Comparison of ENCODE assay signal across 28 cellular contexts in the genomic region with DNA sequence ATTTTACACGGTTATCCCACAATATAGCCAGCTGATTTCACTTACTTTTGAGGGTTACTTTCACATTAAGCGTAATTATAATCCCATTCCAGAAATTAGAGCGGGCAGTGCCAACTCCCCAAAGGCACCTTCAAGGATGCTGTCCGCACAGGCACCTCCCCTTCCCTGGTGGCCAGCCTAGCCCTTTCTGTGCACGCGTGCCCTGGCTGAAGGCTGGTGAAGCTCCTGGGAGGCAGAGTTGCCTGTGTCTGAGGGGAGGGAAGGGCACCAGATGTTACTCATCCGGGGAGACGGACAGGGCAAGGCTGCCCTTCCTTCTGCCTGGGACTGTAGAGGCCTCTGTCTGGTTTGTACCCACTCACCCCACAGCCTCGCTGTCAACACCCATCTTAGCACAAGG.
"Had no signal": no experiment of that assay in that cellular context is flagged by ENCODE, and none has a peak within 500 bp of the region (broad histone marks: within the 10 kb centered on the region; RNA-seq: fewer than 3 reads in every experiment).

No MANE protein-coding gene starts in this region.

- H3K79me2 ChIP-seq: parathyroid adenoma had no signal

- H3K9ac ChIP-seq: parathyroid adenoma had no signal

- H3K4me1 Mint-ChIP-seq: stimulated activated effector memory CD8-positive, alpha-beta T cell treated with anti-CD3 and anti-CD28 coated beads, Interleukin-12 subunit alpha, Interleukin-12 subunit beta, amount 100 ng/mL, for 72 hours; stimulated activated naive B cell treated with anti-CD40 and anti-IgM and Interleukin-4, amounts not matched to agents 10 μg/mL and 1 μg/mL and 100 μg/mL, for 72 hours had no signal

- H3K27me3 ChIP-seq: ovary, right lobe of liver, stomach, thyroid gland, tibial nerve, upper lobe of left lung, uterus had no signal

- H3K27ac ChIP-seq: ovary, parathyroid adenoma, psoas muscle, right lobe of liver, sigmoid colon, stomach, thoracic aorta, thyroid gland, tibial nerve, upper lobe of left lung, uterus had no signal

- H3K27me3 Mint-ChIP-seq: naive thymus-derived CD8-positive, alpha-beta T cell; natural killer cell treated with Interleukin-12 subunit alpha and Interleukin-12 subunit beta and Interleukin-15 and Interleukin-18, amount 100 ng/mL, for 72 hours; stimulated activated naive B cell treated with anti-CD40 and anti-IgM and Interleukin-4, amounts not matched to agents 10 μg/mL and 1 μg/mL and 100 μg/mL, for 72 hours; stimulated activated naive CD8-positive, alpha-beta T cell treated with anti-CD3 and anti-CD28 coated beads, Interleukin-15, Interleukin-2, amounts not matched to agents 100 ng/mL and 50 ng/mL, for 24 hours had no signal

- H2AFZ ChIP-seq: parathyroid adenoma had no signal

- H3K4me1 ChIP-seq: psoas muscle, right lobe of liver, sigmoid colon, stomach, thyroid gland, tibial nerve, upper lobe of left lung, uterus had no signal

- FAIRE-seq: small intestine had no signal

- H3K4me3 Mint-ChIP-seq: naive thymus-derived CD8-positive, alpha-beta T cell; natural killer cell treated with Interleukin-12 subunit alpha and Interleukin-12 subunit beta and Interleukin-15 and Interleukin-18, amount 100 ng/mL, for 72 hours; nephron progenitor cell; neural crest cell; stimulated activated effector memory CD8-positive, alpha-beta T cell treated with anti-CD3 and anti-CD28 coated beads, Interleukin-12 subunit alpha, Interleukin-12 subunit beta, amount 100 ng/mL, for 72 hours; stimulated activated naive B cell treated with anti-CD40 and anti-IgM and Interleukin-4, amounts not matched to agents 10 μg/mL and 1 μg/mL and 100 μg/mL, for 72 hours; stimulated activated naive CD8-positive, alpha-beta T cell treated with anti-CD3 and anti-CD28 coated beads, Interleukin-15, Interleukin-2, amounts not matched to agents 100 ng/mL and 50 ng/mL, for 24 hours had no signal

- H3K9me3 ChIP-seq: ovary, psoas muscle, right lobe of liver, sigmoid colon, thoracic aorta, thyroid gland, uterus had no signal

- H3K4me3 ChIP-seq: ovary, psoas muscle, right lobe of liver, sigmoid colon, stomach, thoracic aorta, thyroid gland, tibial nerve, upper lobe of left lung, uterus had no signal

- H3K27ac Mint-ChIP-seq: naive thymus-derived CD8-positive, alpha-beta T cell; natural killer cell treated with Interleukin-12 subunit alpha and Interleukin-12 subunit beta and Interleukin-15 and Interleukin-18, amount 100 ng/mL, for 72 hours; progenitor cell of endocrine pancreas; stimulated activated effector memory CD8-positive, alpha-beta T cell treated with anti-CD3 and anti-CD28 coated beads, Interleukin-12 subunit alpha, Interleukin-12 subunit beta, amount 100 ng/mL, for 72 hours; stimulated activated naive B cell treated with anti-CD40 and anti-IgM and Interleukin-4, amounts not matched to agents 10 μg/mL and 1 μg/mL and 100 μg/mL, for 72 hours; stimulated activated naive CD8-positive, alpha-beta T cell treated with anti-CD3 and anti-CD28 coated beads, Interleukin-15, Interleukin-2, amounts not matched to agents 100 ng/mL and 50 ng/mL, for 24 hours had no signal

- DNase-seq: naive thymus-derived CD8-positive, alpha-beta T cell; nephron progenitor cell; occipital lobe; ovary; right cardiac atrium; right lobe of liver; sigmoid colon; small intestine; stimulated activated CD4-positive, alpha-beta T cell treated with anti-CD3 and anti-CD28 coated beads, Interleukin-15, amount 100 ng/mL, for 24 hours; stimulated activated CD4-positive, alpha-beta T cell treated with anti-CD3 and anti-CD28 coated beads, Interleukin-2, amount 100 ng/mL, for 24 hours; stimulated activated CD4-positive, alpha-beta T cell treated with anti-CD3 and anti-CD28 coated beads, Interleukin-2, amount 100 ng/mL, for 48 hours; stimulated activated CD4-positive, alpha-beta T cell treated with anti-CD3 and anti-CD28 coated beads, Interleukin-4, amount 100 ng/mL, for 24 hours; stimulated activated naive B cell treated with anti-CD40 and anti-IgM and Interleukin-4, amounts not matched to agents 10 μg/mL and 1 μg/mL and 100 μg/mL, for 72 hours; stimulated activated naive CD4-positive, alpha-beta T cell treated with Interleukin-2 at 50 U/mL for 16 hours; stomach; thyroid gland; trophoblast cell; upper lobe of left lung; uterus had no signal

- H3K9me3 Mint-ChIP-seq: natural killer cell treated with Interleukin-12 subunit alpha and Interleukin-12 subunit beta and Interleukin-15 and Interleukin-18, amount 100 ng/mL, for 72 hours; neural crest cell; stimulated activated effector memory CD8-positive, alpha-beta T cell treated with anti-CD3 and anti-CD28 coated beads, Interleukin-12 subunit alpha, Interleukin-12 subunit beta, amount 100 ng/mL, for 72 hours; stimulated activated naive CD8-positive, alpha-beta T cell treated with anti-CD3 and anti-CD28 coated beads, Interleukin-15, Interleukin-2, amounts not matched to agents 100 ng/mL and 50 ng/mL, for 24 hours had no signal

- H3K36me3 ChIP-seq: ovary, right lobe of liver, sigmoid colon, stomach, thoracic aorta, thyroid gland, tibial nerve, upper lobe of left lung, uterus had no signal

- H3K36me3 Mint-ChIP-seq: naive thymus-derived CD8-positive, alpha-beta T cell; natural killer cell treated with Interleukin-12 subunit alpha and Interleukin-12 subunit beta and Interleukin-15 and Interleukin-18, amount 100 ng/mL, for 72 hours; stimulated activated effector memory CD8-positive, alpha-beta T cell treated with anti-CD3 and anti-CD28 coated beads, Interleukin-12 subunit alpha, Interleukin-12 subunit beta, amount 100 ng/mL, for 72 hours; stimulated activated naive B cell treated with anti-CD40 and anti-IgM and Interleukin-4, amounts not matched to agents 10 μg/mL and 1 μg/mL and 100 μg/mL, for 72 hours had no signal
